ENCODE assay signal across 8 cellular contexts in genomic region chr5:10760033-10760975, GRCh38. TPM values are rescaled to one million over a fixed set of nuclear protein-coding genes. Genes with fewer than 3 reads are reported as not detected.
DNase-seq lines count a peak whose midpoint lies in the region; ATAC-seq and TF ChIP-seq lines count a peak whose summit lies in the region.

No MANE protein-coding gene starts in this region.

- H3K4me3 ChIP-seq in BE2C (ENCODE audit: low read depth, low read length) (peak overlapping the region; percentile 87), transverse colon (peak overlapping the region; percentile 78 to 98 (median 93))
- peak overlapping the region; percentile 70 for H3K4me3 ChIP-seq in naive thymus-derived CD4-positive, alpha-beta T cell (ENCODE audit: low read length)

- intact Hi-C loops in activated CD8-positive, alpha-beta T cell treated with anti-CD3 and anti-CD28 coated beads for 36 hours (cut with micrococcal nuclease) = loop anchor here (10.0 kb wide), 1 partner anchor 126 kb away; no protein-coding TSS in a partner anchor
- intact Hi-C loops in naive thymus-derived CD4-positive, alpha-beta T cell (cut with micrococcal nuclease) = loop anchor here (1.0 to 5.0 kb wide), 4 partner anchors 58 to 320 kb away; partner anchors contain the start of gene ROPN1L (in 1 of the 2)
- intact Hi-C loops in transverse colon (cut with DNase I; ENCODE audit: low total_unique reads) = no loop called here

- no peaks in the 10 kb centered on the region for H3K9me3 ChIP-seq in BE2C
- H3K9me3 ChIP-seq in naive thymus-derived CD4-positive, alpha-beta T cell (ENCODE audit: control insufficient read depth in 2 of 3, low read length in 3 of 3) = no peaks in the 10 kb centered on the region
- H3K9me3 ChIP-seq in transverse colon = no peaks in the 10 kb centered on the region

- no peaks in the 10 kb centered on the region for H3K9me3 Mint-ChIP-seq in activated CD8-positive, alpha-beta T cell treated with anti-CD3 and anti-CD28 coated beads for 36 hours
- no peaks in the 10 kb centered on the region for H3K9me3 Mint-ChIP-seq in naive thymus-derived CD4-positive, alpha-beta T cell

- peaks cover 54% of the 10 kb centered on the region for H3K4me1 Mint-ChIP-seq in activated CD8-positive, alpha-beta T cell treated with anti-CD3 and anti-CD28 coated beads for 36 hours (ENCODE audit: low read depth)
- H3K4me1 Mint-ChIP-seq in naive thymus-derived CD4-positive, alpha-beta T cell = peaks cover 18 to 71% (median 64%) of the 10 kb centered on the region in 7 donors

- H3K4me1 ChIP-seq in BE2C = peaks cover 3% of the 10 kb centered on the region; the same call in 1 of the 2 replicates
- H3K4me1 ChIP-seq in naive thymus-derived CD4-positive, alpha-beta T cell (ENCODE audit: control insufficient read depth in 2 of 2, insufficient read depth in 2 of 2, low read length in 2 of 2) = peaks cover 15 to 18% of the 10 kb centered on the region in 2 donors
- H3K4me1 ChIP-seq in transverse colon = peaks cover 4 to 45% (median 32%) of the 10 kb centered on the region in 4 donors

- peak; percentile 57 for TF ChIP-seq POLR2A in transverse colon (IDR thresholded peaks at IDR 0.05)

- ATAC-seq in GM18858 (IDR thresholded peaks at IDR 0.05; ENCODE audit: unreplicated experiment) = peak; percentile 19
- ATAC-seq in HG03066 (IDR thresholded peaks at IDR 0.05; ENCODE audit: low read depth, unreplicated experiment) = peak; percentile 33
- ATAC-seq in activated CD8-positive, alpha-beta T cell treated with anti-CD3 and anti-CD28 coated beads for 36 hours = peak; percentile 40
- ATAC-seq in naive thymus-derived CD4-positive, alpha-beta T cell = peak; percentile 19

- no peak for TF ChIP-seq EP300 in transverse colon (IDR thresholded peaks at IDR 0.05; ENCODE audit: low read depth)

- peaks cover 22% of the 10 kb centered on the region for H3K36me3 Mint-ChIP-seq in activated CD8-positive, alpha-beta T cell treated with anti-CD3 and anti-CD28 coated beads for 36 hours (ENCODE audit: low read depth)
- H3K36me3 Mint-ChIP-seq in naive thymus-derived CD4-positive, alpha-beta T cell = peaks cover 0 to 12% (median 5%) of the 10 kb centered on the region in 5 donors

- H3K4me3 Mint-ChIP-seq in activated CD8-positive, alpha-beta T cell treated with anti-CD3 and anti-CD28 coated beads for 36 hours = peak overlapping the region; percentile 91
- H3K4me3 Mint-ChIP-seq in naive thymus-derived CD4-positive, alpha-beta T cell = peak overlapping the region; percentile 89 to 96 (median 92)

- no peak for TF ChIP-seq CTCF in BE2C (IDR thresholded peaks at IDR 0.05; ENCODE audit: low read depth, low read length)
- no peak for TF ChIP-seq CTCF in activated CD8-positive, alpha-beta T cell treated with anti-CD3 and anti-CD28 coated beads for 36 hours (IDR thresholded peaks at IDR 0.05)
- TF ChIP-seq CTCF in transverse colon (IDR thresholded peaks at IDR 0.05) = no peak

- H3K27me3 ChIP-seq in BE2C (no peaks in the 10 kb centered on the region), transverse colon (no peaks in the 10 kb centered on the region)
- no peaks in the 10 kb centered on the region for H3K27me3 ChIP-seq in naive thymus-derived CD4-positive, alpha-beta T cell (ENCODE audit: control insufficient read depth in 2 of 2, insufficient read depth in 2 of 2, low read length in 2 of 2)

- in situ Hi-C loops in transverse colon (cut with MboI; ENCODE audit: low pct_ligation_motif_present in 1 of 4, low pct_unique_long_range_greater_than_20kb in 1 of 4, low sequenced_read_pairs in 3 of 4) = no loop called here

- no peaks in the 10 kb centered on the region for H3K36me3 ChIP-seq in BE2C
- no peaks in the 10 kb centered on the region for H3K36me3 ChIP-seq in naive thymus-derived CD4-positive, alpha-beta T cell (ENCODE audit: control insufficient read depth in 2 of 3, insufficient read depth in 3 of 3, low read length in 3 of 3)
- no peaks in the 10 kb centered on the region for H3K36me3 ChIP-seq in transverse colon

- POLR2A ChIA-PET in activated CD8-positive, alpha-beta T cell treated with anti-CD3 and anti-CD28 coated beads for 36 hours (lab: Charles Lee) = interaction anchor here (0.6 to 1.3 kb wide), 5 partner anchors 8 to 242 kb away, joined by 3 to 4 read pairs (median 3); no protein-coding TSS in a partner anchor
- POLR2A ChIA-PET in naive thymus-derived CD4-positive, alpha-beta T cell (lab: Charles Lee) = interaction anchor here (1.3 kb wide), 1 partner anchor 58 kb away, joined by 3 read pairs; no protein-coding TSS in a partner anchor

- H3K27ac Mint-ChIP-seq in activated CD8-positive, alpha-beta T cell treated with anti-CD3 and anti-CD28 coated beads for 36 hours = peak overlapping the region; percentile 84
- peak overlapping the region; percentile 69 to 97 (median 82) for H3K27ac Mint-ChIP-seq in naive thymus-derived CD4-positive, alpha-beta T cell

- CTCF ChIA-PET in activated CD8-positive, alpha-beta T cell treated with anti-CD3 and anti-CD28 coated beads for 36 hours (lab: Charles Lee) = interaction anchor here (0.8 kb wide), 2 partner anchors 104 to 133 kb away, joined by 3 read pairs; no protein-coding TSS in a partner anchor
- CTCF ChIA-PET in naive thymus-derived CD4-positive, alpha-beta T cell (lab: Charles Lee) = no interaction called here

- H3K27me3 Mint-ChIP-seq in activated CD8-positive, alpha-beta T cell treated with anti-CD3 and anti-CD28 coated beads for 36 hours = no peaks in the 10 kb centered on the region
- H3K27me3 Mint-ChIP-seq in naive thymus-derived CD4-positive, alpha-beta T cell = peaks cover 0 to 11% (median 0%) of the 10 kb centered on the region in 5 donors

- WGBS in transverse colon (ENCODE audit: low coverage in 1 of 2), 2 donors = 0 to 11% methylated on average over 6 to 35 of the region's 55 CpGs

- peak overlapping the region; percentile 83 for H3K27ac ChIP-seq in naive thymus-derived CD4-positive, alpha-beta T cell (ENCODE audit: low read depth, low read length)
- peak overlapping the region; percentile 96 to 100 (median 98) for H3K27ac ChIP-seq in transverse colon

- DNase-seq in BE2C (peak; percentile 56), NCI-H2196 treated with DMSO at 0.1 percent for 48 hours (lab: John Stamatoyannopoulos, UW; ENCODE audit: unreplicated experiment) (peak; percentile 36), fibroblast of peridontal ligament (ENCODE audit: extremely low read depth) (peak; percentile 69), transverse colon (peak; percentile 70)
- peak; percentile 45 for DNase-seq in activated CD8-positive, alpha-beta T cell treated with anti-CD3 and anti-CD28 coated beads for 36 hours
- peak in 1 of 9 donors; percentile 7 for DNase-seq in naive thymus-derived CD4-positive, alpha-beta T cell

RNA-seq across cellular contexts. Expression of gene DAP, which starts 0.7 kb away (rescaled TPM):
- polyA plus RNA-seq in BE2C (2012; ENCODE audit: insufficient read depth, insufficient read length, low read depth) = 61.0 TPM
- total RNA-seq in activated CD8-positive, alpha-beta T cell treated with anti-CD3 and anti-CD28 coated beads for 36 hours = 10 to 100 TPM; 42.5 to 45.3 TPM
- total RNA-seq in naive thymus-derived CD4-positive, alpha-beta T cell = 10 to 100 TPM; 31.9 to 58.6 (median 38.5) TPM
- 10 to 100 TPM; 60.9 to 91.6 TPM for polyA plus RNA-seq in naive thymus-derived CD4-positive, alpha-beta T cell
- total RNA-seq in transverse colon = 10 to 100 TPM; 33.6 to 71.4 (median 47.9) TPM
